ENCODE assay signal across 1 cellular context in the genomic region with DNA sequence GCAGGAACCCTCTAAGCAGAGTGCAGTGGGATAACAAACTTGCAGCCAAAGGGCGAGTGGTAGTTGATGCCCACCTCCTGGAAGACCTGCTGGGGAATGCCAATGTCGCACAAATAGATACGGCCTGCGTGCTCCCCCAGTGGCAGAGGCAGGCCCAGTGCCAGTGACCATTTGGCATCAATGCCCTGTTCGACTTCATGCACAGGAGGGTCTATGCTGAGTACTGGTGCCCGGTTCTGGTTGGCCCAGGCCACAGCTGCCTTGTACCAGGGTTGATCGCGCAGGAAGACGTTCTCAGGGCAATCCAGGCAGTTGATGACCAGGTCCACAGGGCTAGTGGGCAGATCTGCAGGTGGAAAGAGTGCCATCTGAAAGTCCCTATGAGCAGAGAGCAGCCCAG.
TF ChIP-seq lines count a peak whose summit lies in the region.

No MANE protein-coding gene starts in this region.

TF ChIP-seq in K562, 482 proteins besides CTCF, POLR2A, EP300 and RAD21:
- TF ChIP-seq POLR2G (IDR thresholded peaks at IDR 0.05; ENCODE audit: low read depth, low read length) = peak; percentile 39; the same call in 1 of the 2 replicates
- TF ChIP-seq, protein P1, sequence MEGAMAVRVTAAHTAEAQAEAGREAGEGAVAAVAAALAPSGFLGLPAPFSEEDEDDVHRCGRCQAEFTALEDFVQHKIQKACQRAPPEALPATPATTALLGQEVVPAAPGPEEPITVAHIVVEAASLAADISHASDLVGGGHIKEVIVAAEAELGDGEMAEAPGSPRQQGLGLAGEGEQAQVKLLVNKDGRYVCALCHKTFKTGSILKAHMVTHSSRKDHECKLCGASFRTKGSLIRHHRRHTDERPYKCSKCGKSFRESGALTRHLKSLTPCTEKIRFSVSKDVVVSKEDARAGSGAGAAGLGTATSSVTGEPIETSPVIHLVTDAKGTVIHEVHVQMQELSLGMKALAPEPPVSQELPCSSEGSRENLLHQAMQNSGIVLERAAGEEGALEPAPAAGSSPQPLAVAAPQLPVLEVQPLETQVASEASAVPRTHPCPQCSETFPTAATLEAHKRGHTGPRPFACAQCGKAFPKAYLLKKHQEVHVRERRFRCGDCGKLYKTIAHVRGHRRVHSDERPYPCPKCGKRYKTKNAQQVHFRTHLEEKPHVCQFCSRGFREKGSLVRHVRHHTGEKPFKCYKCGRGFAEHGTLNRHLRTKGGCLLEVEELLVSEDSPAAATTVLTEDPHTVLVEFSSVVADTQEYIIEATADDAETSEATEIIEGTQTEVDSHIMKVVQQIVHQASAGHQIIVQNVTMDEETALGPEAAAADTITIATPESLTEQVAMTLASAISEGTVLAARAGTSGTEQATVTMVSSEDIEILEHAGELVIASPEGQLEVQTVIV (CRISPR knock-in tag; IDR thresholded peaks at IDR 0.05; ENCODE audit: borderline replicate concordance) = no peak
- TF ChIP-seq CBFA2T3 (IDR thresholded peaks at IDR 0.05) = no peak
- TF ChIP-seq, protein P2, sequence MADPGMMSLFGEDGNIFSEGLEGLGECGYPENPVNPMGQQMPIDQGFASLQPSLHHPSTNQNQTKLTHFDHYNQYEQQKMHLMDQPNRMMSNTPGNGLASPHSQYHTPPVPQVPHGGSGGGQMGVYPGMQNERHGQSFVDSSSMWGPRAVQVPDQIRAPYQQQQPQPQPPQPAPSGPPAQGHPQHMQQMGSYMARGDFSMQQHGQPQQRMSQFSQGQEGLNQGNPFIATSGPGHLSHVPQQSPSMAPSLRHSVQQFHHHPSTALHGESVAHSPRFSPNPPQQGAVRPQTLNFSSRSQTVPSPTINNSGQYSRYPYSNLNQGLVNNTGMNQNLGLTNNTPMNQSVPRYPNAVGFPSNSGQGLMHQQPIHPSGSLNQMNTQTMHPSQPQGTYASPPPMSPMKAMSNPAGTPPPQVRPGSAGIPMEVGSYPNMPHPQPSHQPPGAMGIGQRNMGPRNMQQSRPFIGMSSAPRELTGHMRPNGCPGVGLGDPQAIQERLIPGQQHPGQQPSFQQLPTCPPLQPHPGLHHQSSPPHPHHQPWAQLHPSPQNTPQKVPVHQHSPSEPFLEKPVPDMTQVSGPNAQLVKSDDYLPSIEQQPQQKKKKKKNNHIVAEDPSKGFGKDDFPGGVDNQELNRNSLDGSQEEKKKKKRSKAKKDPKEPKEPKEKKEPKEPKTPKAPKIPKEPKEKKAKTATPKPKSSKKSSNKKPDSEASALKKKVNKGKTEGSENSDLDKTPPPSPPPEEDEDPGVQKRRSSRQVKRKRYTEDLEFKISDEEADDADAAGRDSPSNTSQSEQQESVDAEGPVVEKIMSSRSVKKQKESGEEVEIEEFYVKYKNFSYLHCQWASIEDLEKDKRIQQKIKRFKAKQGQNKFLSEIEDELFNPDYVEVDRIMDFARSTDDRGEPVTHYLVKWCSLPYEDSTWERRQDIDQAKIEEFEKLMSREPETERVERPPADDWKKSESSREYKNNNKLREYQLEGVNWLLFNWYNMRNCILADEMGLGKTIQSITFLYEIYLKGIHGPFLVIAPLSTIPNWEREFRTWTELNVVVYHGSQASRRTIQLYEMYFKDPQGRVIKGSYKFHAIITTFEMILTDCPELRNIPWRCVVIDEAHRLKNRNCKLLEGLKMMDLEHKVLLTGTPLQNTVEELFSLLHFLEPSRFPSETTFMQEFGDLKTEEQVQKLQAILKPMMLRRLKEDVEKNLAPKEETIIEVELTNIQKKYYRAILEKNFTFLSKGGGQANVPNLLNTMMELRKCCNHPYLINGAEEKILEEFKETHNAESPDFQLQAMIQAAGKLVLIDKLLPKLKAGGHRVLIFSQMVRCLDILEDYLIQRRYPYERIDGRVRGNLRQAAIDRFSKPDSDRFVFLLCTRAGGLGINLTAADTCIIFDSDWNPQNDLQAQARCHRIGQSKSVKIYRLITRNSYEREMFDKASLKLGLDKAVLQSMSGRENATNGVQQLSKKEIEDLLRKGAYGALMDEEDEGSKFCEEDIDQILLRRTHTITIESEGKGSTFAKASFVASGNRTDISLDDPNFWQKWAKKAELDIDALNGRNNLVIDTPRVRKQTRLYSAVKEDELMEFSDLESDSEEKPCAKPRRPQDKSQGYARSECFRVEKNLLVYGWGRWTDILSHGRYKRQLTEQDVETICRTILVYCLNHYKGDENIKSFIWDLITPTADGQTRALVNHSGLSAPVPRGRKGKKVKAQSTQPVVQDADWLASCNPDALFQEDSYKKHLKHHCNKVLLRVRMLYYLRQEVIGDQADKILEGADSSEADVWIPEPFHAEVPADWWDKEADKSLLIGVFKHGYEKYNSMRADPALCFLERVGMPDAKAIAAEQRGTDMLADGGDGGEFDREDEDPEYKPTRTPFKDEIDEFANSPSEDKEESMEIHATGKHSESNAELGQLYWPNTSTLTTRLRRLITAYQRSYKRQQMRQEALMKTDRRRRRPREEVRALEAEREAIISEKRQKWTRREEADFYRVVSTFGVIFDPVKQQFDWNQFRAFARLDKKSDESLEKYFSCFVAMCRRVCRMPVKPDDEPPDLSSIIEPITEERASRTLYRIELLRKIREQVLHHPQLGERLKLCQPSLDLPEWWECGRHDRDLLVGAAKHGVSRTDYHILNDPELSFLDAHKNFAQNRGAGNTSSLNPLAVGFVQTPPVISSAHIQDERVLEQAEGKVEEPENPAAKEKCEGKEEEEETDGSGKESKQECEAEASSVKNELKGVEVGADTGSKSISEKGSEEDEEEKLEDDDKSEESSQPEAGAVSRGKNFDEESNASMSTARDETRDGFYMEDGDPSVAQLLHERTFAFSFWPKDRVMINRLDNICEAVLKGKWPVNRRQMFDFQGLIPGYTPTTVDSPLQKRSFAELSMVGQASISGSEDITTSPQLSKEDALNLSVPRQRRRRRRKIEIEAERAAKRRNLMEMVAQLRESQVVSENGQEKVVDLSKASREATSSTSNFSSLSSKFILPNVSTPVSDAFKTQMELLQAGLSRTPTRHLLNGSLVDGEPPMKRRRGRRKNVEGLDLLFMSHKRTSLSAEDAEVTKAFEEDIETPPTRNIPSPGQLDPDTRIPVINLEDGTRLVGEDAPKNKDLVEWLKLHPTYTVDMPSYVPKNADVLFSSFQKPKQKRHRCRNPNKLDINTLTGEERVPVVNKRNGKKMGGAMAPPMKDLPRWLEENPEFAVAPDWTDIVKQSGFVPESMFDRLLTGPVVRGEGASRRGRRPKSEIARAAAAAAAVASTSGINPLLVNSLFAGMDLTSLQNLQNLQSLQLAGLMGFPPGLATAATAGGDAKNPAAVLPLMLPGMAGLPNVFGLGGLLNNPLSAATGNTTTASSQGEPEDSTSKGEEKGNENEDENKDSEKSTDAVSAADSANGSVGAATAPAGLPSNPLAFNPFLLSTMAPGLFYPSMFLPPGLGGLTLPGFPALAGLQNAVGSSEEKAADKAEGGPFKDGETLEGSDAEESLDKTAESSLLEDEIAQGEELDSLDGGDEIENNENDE (IDR thresholded peaks at IDR 0.05; ENCODE audit: low read depth, low read length) = no peak
- TF ChIP-seq HDAC3 (IDR thresholded peaks at IDR 0.05; ENCODE audit: borderline replicate concordance, partially characterized antibody) = no peak
- no peak for TF ChIP-seq ZNF644 (tag; IDR thresholded peaks at IDR 0.05; ENCODE audit: low read depth)
- peak; percentile 15; the same call in 1 of the 2 replicates for TF ChIP-seq RBFOX2 (IDR thresholded peaks at IDR 0.05; ENCODE audit: low read depth, low read length)
TF ChIP-seq in K562: peak in this region for 2.
